Comparison of ENCODE assay signal across 16 cellular contexts in genomic region chr20:9179193-9179802, GRCh38.
A peak's percentile ranks its signal among the peaks of the same experiment; 100 is the strongest.
DNase-seq lines count a peak whose midpoint lies in the region; ATAC-seq and TF ChIP-seq lines count a peak whose summit lies in the region.
"Had no signal": no experiment of that assay in that cellular context is flagged by ENCODE, and none has a peak within 500 bp of the region (broad histone marks: within the 10 kb centered on the region; RNA-seq: fewer than 3 reads in every experiment).

No MANE protein-coding gene starts in this region.

- H3K23ac ChIP-seq in neuronal stem cell (ENCODE audit: low read depth, low read length, poor library complexity), result no peak overlapping the region

- H3K4me3 Mint-ChIP-seq in type B pancreatic cell, result no peak overlapping the region
- H3K4me3 Mint-ChIP-seq: CD14-positive monocyte; H9; naive thymus-derived CD4-positive, alpha-beta T cell; stimulated activated naive CD8-positive, alpha-beta T cell treated with anti-CD3 and anti-CD28 coated beads, Interleukin-15, amount 100 ng/mL, for 72 hours had no signal

- no peaks in the 10 kb centered on the region for H3K36me3 ChIP-seq in neuronal stem cell (replicated peaks in 1 of 2; ENCODE audit: control insufficient read depth in 2 of 2, insufficient read depth in 2 of 2, low read length in 2 of 2)
- H3K36me3 ChIP-seq: sigmoid colon had no signal

- no peak overlapping the region for H2BK12ac ChIP-seq in neuronal stem cell (ENCODE audit: low read length)

- H3K27ac ChIP-seq in neuronal stem cell (replicated peaks; ENCODE audit: low read length), result no peak overlapping the region
- H3K27ac ChIP-seq: sigmoid colon had no signal

- no peak overlapping the region for H3K9ac ChIP-seq in neuronal stem cell (ENCODE audit: low read depth, low read length, poor library complexity)

- no peak overlapping the region for H3K4me2 ChIP-seq in neuronal stem cell (ENCODE audit: insufficient read depth, low read length, poor library complexity, severe bottlenecking)

- no peak overlapping the region for H3K4ac ChIP-seq in neuronal stem cell (ENCODE audit: low read length)

- H2BK120ac ChIP-seq in neuronal stem cell (ENCODE audit: low read depth, low read length), result no peak overlapping the region

- H3K4me3 ChIP-seq in neuronal stem cell (ENCODE audit: low read length in 2 of 2), result no peak overlapping the region
- H3K4me3 ChIP-seq: sigmoid colon had no signal

- H3K27me3 ChIP-seq in neuronal stem cell (ENCODE audit: control insufficient read depth in 3 of 3, insufficient read depth in 3 of 3, low read depth in 1 of 3, low read length in 3 of 3), result no peaks in the 10 kb centered on the region
- H3K27me3 ChIP-seq: sigmoid colon had no signal

- no peak for TF ChIP-seq CTCF in type B pancreatic cell (conservative IDR thresholded peaks at IDR 0.05)

- no peak overlapping the region for H4K91ac ChIP-seq in neuronal stem cell (ENCODE audit: low read depth, low read length, poor library complexity)

- peaks cover 2 to 7% of the 10 kb centered on the region in 2 donors for H3K4me1 ChIP-seq in neuronal stem cell (ENCODE audit: control insufficient read depth in 2 of 2, insufficient read depth in 1 of 2, low read depth in 1 of 2, low read length in 2 of 2)

- H3K27me3 Mint-ChIP-seq in type B pancreatic cell, result no peaks in the 10 kb centered on the region
- H3K27me3 Mint-ChIP-seq: stimulated activated naive CD8-positive, alpha-beta T cell treated with anti-CD3 and anti-CD28 coated beads, Interleukin-15, amount 100 ng/mL, for 72 hours had no signal

- no peak overlapping the region for H2BK15ac ChIP-seq in neuronal stem cell (ENCODE audit: low read length)

- no peaks in the 10 kb centered on the region for H3K4me1 Mint-ChIP-seq in type B pancreatic cell (ENCODE audit: unreplicated experiment)
- H3K4me1 Mint-ChIP-seq: CD14-positive monocyte; naive thymus-derived CD4-positive, alpha-beta T cell; stimulated activated naive CD8-positive, alpha-beta T cell treated with anti-CD3 and anti-CD28 coated beads, Interleukin-15, amount 100 ng/mL, for 72 hours had no signal

- no peaks in the 10 kb centered on the region for H3K36me3 Mint-ChIP-seq in type B pancreatic cell
- H3K36me3 Mint-ChIP-seq: CD14-positive monocyte; naive thymus-derived CD4-positive, alpha-beta T cell had no signal

- no peak overlapping the region for H2AK5ac ChIP-seq in neuronal stem cell (ENCODE audit: low read depth, low read length)

- no CpG with 5 or more reads among the region's 1 CpG for WGBS in neuronal stem cell (ENCODE audit: extremely low coverage in 2 of 2, insufficient read length in 2 of 2, insufficient replicate concordance in 1 of 2), 2 donors

- no peak overlapping the region for H2AFZ ChIP-seq in neuronal stem cell (ENCODE audit: low read length)

- H3K27ac Mint-ChIP-seq in type B pancreatic cell, result no peak overlapping the region
- H3K27ac Mint-ChIP-seq: CD14-positive monocyte; naive thymus-derived CD4-positive, alpha-beta T cell; stimulated activated naive CD8-positive, alpha-beta T cell treated with anti-CD3 and anti-CD28 coated beads, Interleukin-15, amount 100 ng/mL, for 72 hours had no signal

- H3K9me3 Mint-ChIP-seq in type B pancreatic cell, result no peaks in the 10 kb centered on the region
- H3K9me3 Mint-ChIP-seq: H9 had no signal

- H4K8ac ChIP-seq in neuronal stem cell (ENCODE audit: low read depth, low read length), result no peak overlapping the region

- H3K14ac ChIP-seq in neuronal stem cell (ENCODE audit: low read length), result no peak overlapping the region

- ATAC-seq in HG03432 (IDR thresholded peaks at IDR 0.05; ENCODE audit: unreplicated experiment), result no peak
- ATAC-seq: naive thymus-derived CD4-positive, alpha-beta T cell; stimulated activated naive CD8-positive, alpha-beta T cell treated with anti-CD3 and anti-CD28 coated beads, Interleukin-15, amount 100 ng/mL, for 72 hours had no signal

- no peak overlapping the region for H3K18ac ChIP-seq in neuronal stem cell (ENCODE audit: low read length)

- no peaks in the 10 kb centered on the region for H3K9me3 ChIP-seq in neuronal stem cell (replicated peaks in 1 of 2; ENCODE audit: control insufficient read depth in 2 of 2, insufficient read depth in 1 of 2, low read depth in 1 of 2, low read length in 2 of 2)
- H3K9me3 ChIP-seq: sigmoid colon had no signal

- no peak overlapping the region for H2BK5ac ChIP-seq in neuronal stem cell (ENCODE audit: low read length)

- DNase-seq in GM03348 (ENCODE audit: low spot score) (peak; percentile 16), M059J (ENCODE audit: low read depth) (peak; percentile 89), dermis blood vessel endothelial cell (peak; percentile 54), myocyte (ENCODE audit: low read depth) (peak; percentile 20), type B pancreatic cell (ENCODE audit: extremely low spot score, unreplicated experiment) (no peak), NCI-H187 treated with DMSO at 0.1 percent for 48 hours (lab: John Stamatoyannopoulos, UW) (no peak), neuronal stem cell (ENCODE audit: low spot score) (no peak)
- DNase-seq: activated CD4-positive, alpha-beta T cell treated with anti-CD3 and anti-CD28 coated beads for 1 hour; GDM1; H9; naive thymus-derived CD4-positive, alpha-beta T cell; NCI-H345; sigmoid colon; stimulated activated naive CD8-positive, alpha-beta T cell treated with anti-CD3 and anti-CD28 coated beads, Interleukin-15, amount 100 ng/mL, for 72 hours had no signal

- no peaks in the 10 kb centered on the region for H3K79me1 ChIP-seq in neuronal stem cell (ENCODE audit: low read depth, low read length)

Comparison
In these comparisons a context has a peak if more than half of its experiments do, and no peak if none do; other contexts are left out.
1. DNase-seq: peak in GM03348 (single experiment), M059J (single experiment), dermis blood vessel endothelial cell (single experiment) and myocyte (single experiment); none in type B pancreatic cell (single experiment), NCI-H187 treated with DMSO at 0.1 percent for 48 hours (single experiment) and neuronal stem cell (single experiment).